In genomic region chr6:100378576-100378975, GRCh38 we compare ENCODE assay signal across 26 cellular contexts.
"Had no signal": no experiment of that assay in that cellular context is flagged by ENCODE, and none has a peak within 500 bp of the region (broad histone marks: within the 10 kb centered on the region; RNA-seq: fewer than 3 reads in every experiment).

No MANE protein-coding gene starts in this region.

- H3K79me2 ChIP-seq: hepatocyte had no signal

- DNase-seq: activated CD4-positive, alpha-beta memory T cell treated with anti-CD3 and anti-CD28 coated beads for 36 hours; activated CD4-positive, alpha-beta T cell treated with anti-CD3 and anti-CD28 coated beads, Interleukin-2, amount 10 ng/mL, durations not matched to agents 24 days and 14 days; activated CD4-positive, CD25-positive, alpha-beta regulatory T cell treated with anti-CD3 and anti-CD28 coated beads, Interleukin-2, amount 50 U/mL, for 72 hours; activated CD8-positive, alpha-beta memory T cell treated with anti-CD3 and anti-CD28 coated beads, Interleukin-2, amount 50 U/mL, for 4 hours; activated effector memory CD4-positive, alpha-beta T cell treated with anti-CD3 and anti-CD28 coated beads, Interleukin-2, amount 50 U/mL, for 16 hours; activated naive CD4-positive, alpha-beta T cell treated with anti-CD3 and anti-CD28 coated beads for 36 hours; activated naive CD8-positive, alpha-beta T cell treated with anti-CD3 and anti-CD28 coated beads for 36 hours; activated T-cell treated with anti-CD3 and anti-CD28 coated beads, Interleukin-2, amount 50 U/mL, for 1 hour; central memory CD4-positive, alpha-beta T cell; gastrocnemius medialis; left colon; midbrain; naive thymus-derived CD4-positive, alpha-beta T cell; ovary; retina; small intestine; stimulated activated CD4-positive, alpha-beta T cell treated with anti-CD3 and anti-CD28 coated beads, Interleukin-4, amount 100 ng/mL, for 4 hours; stimulated activated CD8-positive, alpha-beta memory T cell treated with anti-CD3 and anti-CD28 coated beads, Interleukin-4, amount 100 ng/mL, for 48 hours; stimulated activated naive CD8-positive, alpha-beta T cell treated with anti-CD3 and anti-CD28 coated beads, Interleukin-15, amount 100 ng/mL, for 72 hours; substantia nigra; T-helper 2 cell; upper lobe of right lung had no signal

- H3K4me1 ChIP-seq: breast epithelium, gastrocnemius medialis, upper lobe of right lung had no signal

- H3K27ac ChIP-seq: breast epithelium, gastrocnemius medialis, hepatocyte, ovary, upper lobe of right lung had no signal

- H3K4me2 ChIP-seq: hepatocyte had no signal

- H3K36me3 ChIP-seq: breast epithelium, gastrocnemius medialis, ovary, upper lobe of right lung had no signal

- H2AFZ ChIP-seq: hepatocyte had no signal

- H3K27me3 ChIP-seq: breast epithelium, gastrocnemius medialis, hepatocyte, ovary, upper lobe of right lung had no signal

- H3K9me3 ChIP-seq: breast epithelium, gastrocnemius medialis, ovary, upper lobe of right lung had no signal

- H3K4me3 ChIP-seq: breast epithelium, gastrocnemius medialis, hepatocyte, ovary, upper lobe of right lung had no signal

- ATAC-seq: gastrocnemius medialis; left colon; naive thymus-derived CD4-positive, alpha-beta T cell; sciatic nerve; stimulated activated memory B cell treated with anti-CD40 and anti-IgM and Interleukin-4, amounts not matched to agents 10 μg/mL and 1 μg/mL and 100 μg/mL, for 72 hours; stimulated activated naive CD8-positive, alpha-beta T cell treated with anti-CD3 and anti-CD28 coated beads, Interleukin-15, amount 100 ng/mL, for 72 hours; upper lobe of right lung had no signal
